17 cellular contexts compared by ENCODE assay signal in the genomic region with DNA sequence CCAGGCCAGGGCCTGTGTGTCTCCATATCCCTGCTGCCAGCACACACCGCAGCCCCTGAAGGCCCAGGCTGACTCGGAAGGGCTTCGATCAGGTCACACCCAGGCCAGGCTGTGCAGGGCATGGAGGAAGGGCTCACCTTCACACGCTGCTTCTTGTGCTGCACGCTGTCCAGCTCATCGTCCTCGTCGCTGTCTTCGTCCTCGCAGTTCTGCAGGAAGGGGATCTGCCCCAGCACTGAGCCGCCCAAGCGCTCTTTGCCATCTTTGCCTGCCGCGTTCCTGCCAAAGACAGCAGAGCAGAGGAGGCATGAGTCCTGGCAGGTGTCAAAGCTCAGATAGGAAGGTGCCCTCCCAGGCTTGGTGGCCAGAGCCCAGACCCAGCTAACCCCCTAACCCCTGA. TPM values are rescaled to one million over a fixed set of nuclear protein-coding genes. Genes with fewer than 3 reads are reported as not detected.
A peak's percentile ranks its signal among the peaks of the same experiment; 100 is the strongest.
DNase-seq lines count a peak whose midpoint lies in the region; ATAC-seq, FAIRE-seq and TF ChIP-seq lines count a peak whose summit lies in the region.
"Had no signal": no experiment of that assay in that cellular context is flagged by ENCODE, and none has a peak within 500 bp of the region (broad histone marks: within the 10 kb centered on the region; RNA-seq: fewer than 3 reads in every experiment).

No MANE protein-coding gene starts in this region.

- H3K36me3 ChIP-seq in HepG2 (replicated peaks in 1 of 2; ENCODE audit: control insufficient read depth in 1 of 2, insufficient read depth in 2 of 2, low read length in 2 of 2), result peaks cover 58 to 90% of the 10 kb centered on the region in 2 experiments
- H3K36me3 ChIP-seq in right lobe of liver, result peaks cover 0 to 65% (median 20%) of the 10 kb centered on the region in 4 donors
- H3K36me3 ChIP-seq in brain microvascular endothelial cell (replicated peaks), result peaks cover 74% of the 10 kb centered on the region
- H3K36me3 ChIP-seq in neural progenitor cell, result peaks cover 4% of the 10 kb centered on the region
- peaks cover 95% of the 10 kb centered on the region for H3K36me3 ChIP-seq in suprapubic skin
- peaks cover 96% of the 10 kb centered on the region for H3K36me3 ChIP-seq in A673 (ENCODE audit: insufficient read depth, low read length, poor library complexity, severe bottlenecking)

- peak overlapping the region; percentile 42 for H3K27ac Mint-ChIP-seq in neural progenitor cell
- H3K27ac Mint-ChIP-seq: T-helper 17 cell had no signal

- H2AFZ ChIP-seq in HepG2 (ENCODE audit: low read length) (no peak overlapping the region), neural progenitor cell (replicated peaks) (no peak overlapping the region)
- H2AFZ ChIP-seq: hepatocyte had no signal

- BruUV-seq in HepG2 (replicated peaks; lab: Mats Ljungman, UMichigan), result no TSS peak
- no TSS peak for BruUV-seq in A673 (replicated peaks; lab: Mats Ljungman, UMichigan)

- intact Hi-C loops in HepG2 (cut with micrococcal nuclease; ENCODE audit: unreplicated experiment), result no loop called here
- intact Hi-C loops in right lobe of liver (cut with DNase I), result no loop called here
- intact Hi-C loops in A673 (cut with micrococcal nuclease; ENCODE audit: unreplicated experiment), result no loop called here

- H3K9ac ChIP-seq in HepG2 (ENCODE audit: insufficient read depth, low read depth, low read length) (no peak overlapping the region), neural progenitor cell (no peak overlapping the region)

- H3K4me3 Mint-ChIP-seq in neural progenitor cell, result no peak overlapping the region

- H3K27me3 ChIP-seq in HepG2 (ENCODE audit: control insufficient read depth in 1 of 2, insufficient read depth in 2 of 2, low read length in 2 of 2) (no peaks in the 10 kb centered on the region), right lobe of liver (no peaks in the 10 kb centered on the region), brain microvascular endothelial cell (replicated peaks) (no peaks in the 10 kb centered on the region), neural progenitor cell (no peaks in the 10 kb centered on the region), suprapubic skin (no peaks in the 10 kb centered on the region), A673 (replicated peaks; ENCODE audit: insufficient read depth, low read depth, low read length, poor library complexity) (no peaks in the 10 kb centered on the region)
- H3K27me3 ChIP-seq: body of pancreas, hepatocyte had no signal

- CTCF ChIA-PET in HepG2 (lab: Yijun Ruan, JAX; ENCODE audit: low intra/inter-chr PET ratio, low total read pairs) (no interaction called here), A673 (lab: Charles Lee) (no interaction called here)

- no peak for TF ChIP-seq RAD21 in HepG2 (CRISPR knock-in tag; IDR thresholded peaks at IDR 0.05)

- TF ChIP-seq POLR2A in HepG2 (IDR thresholded peaks at IDR 0.05; ENCODE audit: insufficient read depth in 1 of 2, low read depth in 2 of 2, low read length in 2 of 2) (no peak), right lobe of liver (IDR thresholded peaks at IDR 0.05) (no peak), suprapubic skin (IDR thresholded peaks at IDR 0.05) (no peak)

- H3F3A ChIP-seq in neural progenitor cell (ENCODE audit: low read depth), result no peaks in the 10 kb centered on the region

- no peak for TF ChIP-seq EP300 in HepG2 (IDR thresholded peaks at IDR 0.05; ENCODE audit: low read depth in 2 of 2, low read length in 2 of 2)
- no peak for TF ChIP-seq EP300 in HepG2 (CRISPR knock-in tag; IDR thresholded peaks at IDR 0.05; ENCODE audit: borderline replicate concordance)
- no peak for TF ChIP-seq EP300 in suprapubic skin (IDR thresholded peaks at IDR 0.05)

- no peak for ATAC-seq in HepG2
- ATAC-seq in right lobe of liver, result no peak
- no peak for ATAC-seq in GM21723 (IDR thresholded peaks at IDR 0.05; ENCODE audit: unreplicated experiment)
- ATAC-seq: body of pancreas, T-helper 17 cell had no signal

- H3K9me3 ChIP-seq in HepG2 (ENCODE audit: low read length) (no peaks in the 10 kb centered on the region), right lobe of liver (no peaks in the 10 kb centered on the region), neural progenitor cell (ENCODE audit: low read depth) (no peaks in the 10 kb centered on the region), suprapubic skin (no peaks in the 10 kb centered on the region), A673 (ENCODE audit: low read depth, low read length, poor library complexity, severe bottlenecking) (no peaks in the 10 kb centered on the region)
- H3K9me3 ChIP-seq: body of pancreas had no signal

- H3K4me3 ChIP-seq in HepG2 (replicated peaks in 1 of 3; ENCODE audit: insufficient read depth in 1 of 3, low read depth in 2 of 3, low read length in 3 of 3) (no peak overlapping the region), right lobe of liver (no peak overlapping the region), brain microvascular endothelial cell (ENCODE audit: low read depth, low read length) (no peak overlapping the region), neural progenitor cell (no peak overlapping the region), suprapubic skin (no peak overlapping the region), A673 (ENCODE audit: low read depth, low read length, poor library complexity, severe bottlenecking) (no peak overlapping the region)
- H3K4me3 ChIP-seq: body of pancreas, hepatocyte, skin epidermis had no signal

- peaks cover 19% of the 10 kb centered on the region for H3K4me1 Mint-ChIP-seq in neural progenitor cell

- no peaks in the 10 kb centered on the region for H3K9me3 Mint-ChIP-seq in neural progenitor cell

- H3K27ac ChIP-seq in HepG2 (ENCODE audit: extremely low read length, insufficient read depth, low read length) (no peak overlapping the region), right lobe of liver (no peak overlapping the region), brain microvascular endothelial cell (peak overlapping the region; percentile 86), neural progenitor cell (no peak overlapping the region), suprapubic skin (no peak overlapping the region), A673 (ENCODE audit: low read depth, low read length, poor library complexity, severe bottlenecking) (no peak overlapping the region)
- H3K27ac ChIP-seq: hepatocyte had no signal

- H4K20me1 ChIP-seq in HepG2 (ENCODE audit: insufficient read depth, low read length) (peaks cover 13% of the 10 kb centered on the region; the same call in 1 of the 2 replicates), neural progenitor cell (ENCODE audit: low read depth) (peaks cover 81% of the 10 kb centered on the region)

- in situ Hi-C loops in HepG2 (cut with HindIII; ENCODE audit: extremely low pct_ligation_motif_present, low pct_unique_long_range_greater_than_20kb) (no loop called here), brain microvascular endothelial cell (cut with HindIII; ENCODE audit: low pct_ligation_motif_present, low sequenced_read_pairs) (no loop called here), ACHN (cut with HindIII; ENCODE audit: low pct_ligation_motif_present, low pct_unique_long_range_greater_than_20kb, low sequenced_read_pairs) (no loop called here)

- H3K4me1 ChIP-seq in HepG2 (ENCODE audit: insufficient read depth, low read length), result no peaks in the 10 kb centered on the region
- peaks cover 0 to 13% (median 3%) of the 10 kb centered on the region in 4 donors for H3K4me1 ChIP-seq in right lobe of liver
- no peaks in the 10 kb centered on the region for H3K4me1 ChIP-seq in neural progenitor cell
- peaks cover 30% of the 10 kb centered on the region for H3K4me1 ChIP-seq in suprapubic skin
- H3K4me1 ChIP-seq in A673 (ENCODE audit: insufficient read depth, low read length, poor library complexity, severe bottlenecking), result no peaks in the 10 kb centered on the region
- H3K4me1 ChIP-seq: body of pancreas had no signal

- no peak overlapping the region for H3K4me2 ChIP-seq in HepG2 (ENCODE audit: low read depth, low read length)
- H3K4me2 ChIP-seq in neural progenitor cell, result no peak overlapping the region
- H3K4me2 ChIP-seq: hepatocyte had no signal

- H3K79me2 ChIP-seq in HepG2 (ENCODE audit: insufficient read depth, low read length) (no peaks in the 10 kb centered on the region), neural progenitor cell (ENCODE audit: low read depth) (peaks cover 39% of the 10 kb centered on the region)

- WGBS in HepG2 (ENCODE audit: low lambda C conversion rate), result 100% methylated on average over 9 of the region's 14 CpGs
- WGBS in right lobe of liver (ENCODE audit: insufficient coverage, low coverage, low lambda C conversion rate, missing lambda C conversion rate), result no CpG with 5 or more reads among the region's 14 CpGs
- WGBS in suprapubic skin, result 92% methylated on average over 14 of the region's 14 CpGs

- no peak for FAIRE-seq in HepG2 (lab: Jason Lieb, UNC)
- FAIRE-seq: A204.1 had no signal

- H3K36me3 Mint-ChIP-seq in neural progenitor cell, result peaks cover 31% of the 10 kb centered on the region

- DNase-seq in HepG2 (ENCODE audit: low spot score), result no peak
- DNase-seq in right lobe of liver, result no peak
- DNase-seq in brain microvascular endothelial cell, result no peak
- no peak for DNase-seq in neural progenitor cell (ENCODE audit: low spot score)
- DNase-seq in ACHN, result no peak
- DNase-seq in suprapubic skin (ENCODE audit: low spot score in 2 of 2), result no peak
- DNase-seq in A673 (ENCODE audit: low spot score), result no peak
- DNase-seq: activated naive CD4-positive, alpha-beta T cell; midbrain; NCI-H146; SHP77 treated with DMSO at 0.1 percent for 48 hours; T-helper 17 cell had no signal

- H3K27me3 Mint-ChIP-seq in neural progenitor cell (ENCODE audit: insufficient read depth, low read depth), result peaks cover 6% of the 10 kb centered on the region
- H3K27me3 Mint-ChIP-seq: T-helper 17 cell had no signal

- TF ChIP-seq CTCF in HepG2 (CRISPR knock-in tag; IDR thresholded peaks at IDR 0.05) (no peak), right lobe of liver (IDR thresholded peaks at IDR 0.05) (no peak), brain microvascular endothelial cell (IDR thresholded peaks at IDR 0.05; ENCODE audit: low read depth, low read length, missing control alignments) (no peak), neural progenitor cell (IDR thresholded peaks at IDR 0.05) (no peak), suprapubic skin (IDR thresholded peaks at IDR 0.05) (no peak), A673 (conservative IDR thresholded peaks at IDR 0.05; ENCODE audit: low read depth, low read length) (no peak)

- POLR2A ChIA-PET in HepG2 (lab: Yijun Ruan, JAX), result no interaction called here
- POLR2A ChIA-PET in A673 (lab: Charles Lee; ENCODE audit: low non-redundant PET), result no interaction called here

RNA-seq across cellular contexts. Expression of gene PRKD2, which starts 13.7 kb away (rescaled TPM):
- 6.7 and 13.2 TPM in 2 replicates for total RNA-seq in HepG2 (2016; rRNA removed; fragmentation: Illumina TruSeq; extraction: Trizol)
- 3.7 and 5.6 TPM in 2 replicates for total RNA-seq in HepG2 (2016; cell fraction: cytosol; rRNA removed; fragmentation: Illumina TruSeq; extraction: Trizol; ENCODE audit: low read depth)
- total RNA-seq in HepG2 (2016; cell fraction: insoluble cytoplasmic fraction; rRNA removed; fragmentation: Illumina TruSeq; extraction: Trizol), result 7.7 and 10.7 TPM in 2 replicates
- 10.7 and 11.6 TPM in 2 replicates for total RNA-seq in HepG2 (2016; cell fraction: membrane; rRNA removed; fragmentation: Illumina TruSeq; extraction: Trizol)
- 9.5 and 12.7 TPM in 2 replicates for total RNA-seq in HepG2 (2016; cell fraction: nucleus; rRNA removed; fragmentation: Illumina TruSeq; extraction: Trizol)
- polyA plus RNA-seq in HepG2 (2011; rRNA removed), result 7.3 and 9.2 TPM in 2 replicates
- 5.7 and 8.3 TPM in 2 replicates for polyA plus RNA-seq in HepG2 (2011; cell fraction: cytosol; rRNA removed)
- 19.6 and 26.3 TPM in 2 replicates for polyA plus RNA-seq in HepG2 (2011; cell fraction: nucleus; rRNA removed)
- 12.3 and 18.9 TPM in 2 replicates for polyA plus RNA-seq in HepG2 (2012)
- polyA plus RNA-seq in HepG2 (2016; cell fraction: cytosol; fragmentation: Illumina TruSeq; extraction: Trizol; ENCODE audit: low read depth), result 4.2 and 4.7 TPM in 2 replicates
- 12.5 and 12.9 TPM in 2 replicates for polyA plus RNA-seq in HepG2 (2016; cell fraction: insoluble cytoplasmic fraction; fragmentation: Illumina TruSeq; extraction: Trizol; ENCODE audit: low read depth)
- 6.8 and 7.6 TPM in 2 replicates for polyA plus RNA-seq in HepG2 (2016; cell fraction: membrane; fragmentation: Illumina TruSeq; extraction: Trizol; ENCODE audit: low read depth)
- 26.1 and 27.2 TPM in 2 replicates for polyA plus RNA-seq in HepG2 (2016; cell fraction: nucleus; fragmentation: Illumina TruSeq; extraction: Trizol; ENCODE audit: insufficient read depth, low read depth)
- polyA minus RNA-seq in HepG2 (2011; rRNA and poly(A)+ RNA removed; ENCODE audit: low replicate concordance), result 10.6 and 14.4 TPM in 2 replicates
- polyA minus RNA-seq in HepG2 (2011; cell fraction: cytosol; rRNA and poly(A)+ RNA removed), result 8.2 and 11.7 TPM in 2 replicates
- 9.1 TPM in 2 replicates for polyA minus RNA-seq in HepG2 (2011; cell fraction: nucleus; rRNA and poly(A)+ RNA removed)
- 10 to 100 TPM; 15.1 to 20.2 (median 16.9) TPM for total RNA-seq in right lobe of liver
- total RNA-seq in neural progenitor cell (ENCODE audit: low replicate concordance), result 14.9 and 22.2 TPM in 2 replicates
- 100 to 1,000 TPM in 1 of 4 donors, 10 to 100 TPM in 3; 51.5 to 136 (median 61.2) TPM for total RNA-seq in suprapubic skin
- total RNA-seq in A673 (2021), result 45.1 and 60.3 TPM in 2 replicates

RNA-seq across cellular contexts. Expression of gene FKRP, which starts 15.3 kb away (rescaled TPM):
- total RNA-seq in HepG2 (2016; rRNA removed; fragmentation: Illumina TruSeq; extraction: Trizol) (4.0 and 9.8 TPM in 2 replicates), right lobe of liver (1 to 10 TPM; 5.8 to 9.5 (median 7.4) TPM), neural progenitor cell (ENCODE audit: low replicate concordance) (18.6 and 40.5 TPM in 2 replicates), suprapubic skin (10 to 100 TPM in 1 of 4 donors, 1 to 10 TPM in 3; 7.1 to 15.2 (median 7.8) TPM), A673 (2021) (23.6 and 26.1 TPM in 2 replicates)
- 1.2 and 1.9 TPM in 2 replicates for total RNA-seq in HepG2 (2016; cell fraction: cytosol; rRNA removed; fragmentation: Illumina TruSeq; extraction: Trizol; ENCODE audit: low read depth)
- 3.4 and 11.2 TPM in 2 replicates for total RNA-seq in HepG2 (2016; cell fraction: insoluble cytoplasmic fraction; rRNA removed; fragmentation: Illumina TruSeq; extraction: Trizol)
- 3.6 and 3.7 TPM in 2 replicates for total RNA-seq in HepG2 (2016; cell fraction: membrane; rRNA removed; fragmentation: Illumina TruSeq; extraction: Trizol)
- 11.2 and 11.6 TPM in 2 replicates for total RNA-seq in HepG2 (2016; cell fraction: nucleus; rRNA removed; fragmentation: Illumina TruSeq; extraction: Trizol)
- polyA plus RNA-seq in HepG2 (2011; rRNA removed), result 7.3 and 9.2 TPM in 2 replicates
- polyA plus RNA-seq in HepG2 (2011; cell fraction: cytosol; rRNA removed), result 7.8 and 9.7 TPM in 2 replicates
- 27.5 and 33.9 TPM in 2 replicates for polyA plus RNA-seq in HepG2 (2011; cell fraction: nucleus; rRNA removed)
- 12.4 and 17.0 TPM in 2 replicates for polyA plus RNA-seq in HepG2 (2012)
- 0.63 and 1.3 TPM in 2 replicates for polyA plus RNA-seq in HepG2 (2016; cell fraction: cytosol; fragmentation: Illumina TruSeq; extraction: Trizol; ENCODE audit: low read depth)
- 5.1 TPM in 2 replicates for polyA plus RNA-seq in HepG2 (2016; cell fraction: insoluble cytoplasmic fraction; fragmentation: Illumina TruSeq; extraction: Trizol; ENCODE audit: low read depth)
- polyA plus RNA-seq in HepG2 (2016; cell fraction: membrane; fragmentation: Illumina TruSeq; extraction: Trizol; ENCODE audit: low read depth), result 1.7 and 2.3 TPM in 2 replicates
- polyA plus RNA-seq in HepG2 (2016; cell fraction: nucleus; fragmentation: Illumina TruSeq; extraction: Trizol; ENCODE audit: insufficient read depth, low read depth), result 34.8 and 35.7 TPM in 2 replicates
- 6.9 and 11.0 TPM in 2 replicates for polyA minus RNA-seq in HepG2 (2011; rRNA and poly(A)+ RNA removed; ENCODE audit: low replicate concordance)
- polyA minus RNA-seq in HepG2 (2011; cell fraction: cytosol; rRNA and poly(A)+ RNA removed), result 7.5 and 8.8 TPM in 2 replicates
- polyA minus RNA-seq in HepG2 (2011; cell fraction: nucleus; rRNA and poly(A)+ RNA removed), result 10.3 and 11.5 TPM in 2 replicates

RNA-seq across cellular contexts. Expression of gene STRN4, which starts 15.7 kb away (rescaled TPM):
- total RNA-seq in HepG2 (2016; rRNA removed; fragmentation: Illumina TruSeq; extraction: Trizol), result 32.2 and 43.1 TPM in 2 replicates
- total RNA-seq in HepG2 (2016; cell fraction: cytosol; rRNA removed; fragmentation: Illumina TruSeq; extraction: Trizol; ENCODE audit: low read depth), result 13.6 and 15.4 TPM in 2 replicates
- 25.7 and 41.7 TPM in 2 replicates for total RNA-seq in HepG2 (2016; cell fraction: insoluble cytoplasmic fraction; rRNA removed; fragmentation: Illumina TruSeq; extraction: Trizol)
- total RNA-seq in HepG2 (2016; cell fraction: membrane; rRNA removed; fragmentation: Illumina TruSeq; extraction: Trizol), result 30.2 and 30.9 TPM in 2 replicates
- total RNA-seq in HepG2 (2016; cell fraction: nucleus; rRNA removed; fragmentation: Illumina TruSeq; extraction: Trizol), result 30.6 and 31.6 TPM in 2 replicates
- polyA plus RNA-seq in HepG2 (2011; rRNA removed), result 57.3 and 80.7 TPM in 2 replicates
- polyA plus RNA-seq in HepG2 (2011; cell fraction: cytosol; rRNA removed), result 34.2 and 64.8 TPM in 2 replicates
- 266 and 313 TPM in 2 replicates for polyA plus RNA-seq in HepG2 (2011; cell fraction: nucleus; rRNA removed)
- 35.6 and 48.5 TPM in 2 replicates for polyA plus RNA-seq in HepG2 (2012)
- polyA plus RNA-seq in HepG2 (2016; cell fraction: cytosol; fragmentation: Illumina TruSeq; extraction: Trizol; ENCODE audit: low read depth), result 8.5 and 9.3 TPM in 2 replicates
- 34.1 and 37.8 TPM in 2 replicates for polyA plus RNA-seq in HepG2 (2016; cell fraction: insoluble cytoplasmic fraction; fragmentation: Illumina TruSeq; extraction: Trizol; ENCODE audit: low read depth)
- polyA plus RNA-seq in HepG2 (2016; cell fraction: membrane; fragmentation: Illumina TruSeq; extraction: Trizol; ENCODE audit: low read depth), result 21.1 and 23.2 TPM in 2 replicates
- 78.0 and 78.1 TPM in 2 replicates for polyA plus RNA-seq in HepG2 (2016; cell fraction: nucleus; fragmentation: Illumina TruSeq; extraction: Trizol; ENCODE audit: insufficient read depth, low read depth)
- 47.8 and 141 TPM in 2 replicates for polyA minus RNA-seq in HepG2 (2011; rRNA and poly(A)+ RNA removed; ENCODE audit: low replicate concordance)
- 30.6 and 39.4 TPM in 2 replicates for polyA minus RNA-seq in HepG2 (2011; cell fraction: cytosol; rRNA and poly(A)+ RNA removed)
- 37.0 and 47.4 TPM in 2 replicates for polyA minus RNA-seq in HepG2 (2011; cell fraction: nucleus; rRNA and poly(A)+ RNA removed)
- 10 to 100 TPM; 16.9 to 28.1 (median 23.7) TPM for total RNA-seq in right lobe of liver
- total RNA-seq in neural progenitor cell (ENCODE audit: low replicate concordance), result 54.1 and 149 TPM in 2 replicates
- total RNA-seq in suprapubic skin, result 10 to 100 TPM; 73.2 to 87.6 (median 81.1) TPM
- total RNA-seq in A673 (2021), result 134 and 157 TPM in 2 replicates

RNA-seq across cellular contexts. Expression of gene SLC1A5, which starts 57.8 kb away (rescaled TPM):
- total RNA-seq in HepG2 (2016; rRNA removed; fragmentation: Illumina TruSeq; extraction: Trizol) (62.9 and 120 TPM in 2 replicates), right lobe of liver (1 to 10 TPM; 1.8 to 8.0 (median 4.4) TPM), neural progenitor cell (ENCODE audit: low replicate concordance) (39.5 and 81.6 TPM in 2 replicates), suprapubic skin (100 to 1,000 TPM in 3 of 4 donors, 10 to 100 TPM in 1; 79.4 to 191 (median 131) TPM), A673 (2021) (283 and 295 TPM in 2 replicates)
- 32.1 and 33.8 TPM in 2 replicates for total RNA-seq in HepG2 (2016; cell fraction: cytosol; rRNA removed; fragmentation: Illumina TruSeq; extraction: Trizol; ENCODE audit: low read depth)
- total RNA-seq in HepG2 (2016; cell fraction: insoluble cytoplasmic fraction; rRNA removed; fragmentation: Illumina TruSeq; extraction: Trizol), result 60.0 and 120 TPM in 2 replicates
- total RNA-seq in HepG2 (2016; cell fraction: membrane; rRNA removed; fragmentation: Illumina TruSeq; extraction: Trizol), result 66.6 and 68.6 TPM in 2 replicates
- 104 and 128 TPM in 2 replicates for total RNA-seq in HepG2 (2016; cell fraction: nucleus; rRNA removed; fragmentation: Illumina TruSeq; extraction: Trizol)
- 159 and 209 TPM in 2 replicates for polyA plus RNA-seq in HepG2 (2011; rRNA removed)
- 144 and 165 TPM in 2 replicates for polyA plus RNA-seq in HepG2 (2011; cell fraction: cytosol; rRNA removed)
- 113 and 131 TPM in 2 replicates for polyA plus RNA-seq in HepG2 (2011; cell fraction: nucleus; rRNA removed)
- polyA plus RNA-seq in HepG2 (2012), result 119 and 235 TPM in 2 replicates
- polyA plus RNA-seq in HepG2 (2016; cell fraction: cytosol; fragmentation: Illumina TruSeq; extraction: Trizol; ENCODE audit: low read depth), result 34.6 and 34.8 TPM in 2 replicates
- polyA plus RNA-seq in HepG2 (2016; cell fraction: insoluble cytoplasmic fraction; fragmentation: Illumina TruSeq; extraction: Trizol; ENCODE audit: low read depth), result 74.0 and 78.9 TPM in 2 replicates
- polyA plus RNA-seq in HepG2 (2016; cell fraction: membrane; fragmentation: Illumina TruSeq; extraction: Trizol; ENCODE audit: low read depth), result 51.1 and 55.4 TPM in 2 replicates
- polyA plus RNA-seq in HepG2 (2016; cell fraction: nucleus; fragmentation: Illumina TruSeq; extraction: Trizol; ENCODE audit: insufficient read depth, low read depth), result 197 and 219 TPM in 2 replicates
- 282 and 502 TPM in 2 replicates for polyA minus RNA-seq in HepG2 (2011; rRNA and poly(A)+ RNA removed; ENCODE audit: low replicate concordance)
- polyA minus RNA-seq in HepG2 (2011; cell fraction: cytosol; rRNA and poly(A)+ RNA removed), result 101 and 104 TPM in 2 replicates
- polyA minus RNA-seq in HepG2 (2011; cell fraction: nucleus; rRNA and poly(A)+ RNA removed), result 52.3 and 68.3 TPM in 2 replicates
